ENCODE assay signal across 16 cellular contexts in genomic region chr5:143220748-143221211, GRCh38.
DNase-seq lines count a peak whose midpoint lies in the region; ATAC-seq, FAIRE-seq and TF ChIP-seq lines count a peak whose summit lies in the region.
"Had no signal": no experiment of that assay in that cellular context is flagged by ENCODE, and none has a peak within 500 bp of the region (broad histone marks: within the 10 kb centered on the region; RNA-seq: fewer than 3 reads in every experiment).

No MANE protein-coding gene starts in this region.

- TF ChIP-seq CTCF in kidney (IDR thresholded peaks at IDR 0.05; ENCODE audit: borderline replicate concordance, extremely low read depth, insufficient read depth) = no peak

- no peak for TF ChIP-seq POLR2A in GM12892 (IDR thresholded peaks at IDR 0.05; ENCODE audit: low read depth, low read length)

- peak overlapping the region in 1 of 2 donors; percentile 15 for H3K4me3 ChIP-seq in kidney (ENCODE audit: low read length in 2 of 2)
- H3K4me3 ChIP-seq: PC-9 had no signal

- peak overlapping the region; percentile 95 for H3K27ac Mint-ChIP-seq in activated CD4-positive, alpha-beta T cell treated with anti-CD3 and anti-CD28 coated beads, Interleukin-2, amount 10 ng/mL, durations not matched to agents 24 days and 14 days
- H3K27ac Mint-ChIP-seq in activated T-helper 17 cell treated with anti-CD3 and anti-CD28 coated beads, Interleukin-2, amount 50 U/mL, for 72 hours = peak overlapping the region; percentile 87
- peak overlapping the region; percentile 93 for H3K27ac Mint-ChIP-seq in stimulated activated effector memory CD8-positive, alpha-beta T cell treated with anti-CD3 and anti-CD28 coated beads, Interleukin-12 subunit alpha, Interleukin-12 subunit beta, amount 100 ng/mL, for 72 hours
- H3K27ac Mint-ChIP-seq: activated naive CD4-positive, alpha-beta T cell treated with anti-CD3 and anti-CD28 coated beads for 36 hours had no signal

- H3K9ac ChIP-seq in kidney (ENCODE audit: low read length in 2 of 2) = no peak overlapping the region

- H3K27ac ChIP-seq in kidney (ENCODE audit: low read depth in 2 of 2, low read length in 2 of 2) = peak overlapping the region; percentile 2 to 52
- H3K27ac ChIP-seq: PC-9, VCaP had no signal

- no peak for ATAC-seq in activated T-helper 17 cell treated with anti-CD3 and anti-CD28 coated beads, Interleukin-2, amount 50 U/mL, for 72 hours (replicated peaks)
- ATAC-seq in stimulated activated effector memory CD8-positive, alpha-beta T cell treated with anti-CD3 and anti-CD28 coated beads, Interleukin-12 subunit alpha, Interleukin-12 subunit beta, amount 100 ng/mL, for 72 hours = no peak
- ATAC-seq in GM21515 (IDR thresholded peaks at IDR 0.05; ENCODE audit: unreplicated experiment) (no peak), GM21381 (IDR thresholded peaks at IDR 0.05; ENCODE audit: unreplicated experiment) (no peak)

- H3K9me3 Mint-ChIP-seq in activated CD4-positive, alpha-beta T cell treated with anti-CD3 and anti-CD28 coated beads, Interleukin-2, amount 10 ng/mL, durations not matched to agents 24 days and 14 days = peaks cover 7% of the 10 kb centered on the region
- H3K9me3 Mint-ChIP-seq in activated T-helper 17 cell treated with anti-CD3 and anti-CD28 coated beads, Interleukin-2, amount 50 U/mL, for 72 hours = peaks cover 3% of the 10 kb centered on the region
- no peaks in the 10 kb centered on the region for H3K9me3 Mint-ChIP-seq in stimulated activated effector memory CD8-positive, alpha-beta T cell treated with anti-CD3 and anti-CD28 coated beads, Interleukin-12 subunit alpha, Interleukin-12 subunit beta, amount 100 ng/mL, for 72 hours
- H3K9me3 Mint-ChIP-seq: activated naive CD4-positive, alpha-beta T cell treated with anti-CD3 and anti-CD28 coated beads for 36 hours had no signal

- peaks cover 16% of the 10 kb centered on the region for H3K36me3 Mint-ChIP-seq in activated CD4-positive, alpha-beta T cell treated with anti-CD3 and anti-CD28 coated beads, Interleukin-2, amount 10 ng/mL, durations not matched to agents 24 days and 14 days (ENCODE audit: low read depth)
- peaks cover under 1% of the 10 kb centered on the region for H3K36me3 Mint-ChIP-seq in activated T-helper 17 cell treated with anti-CD3 and anti-CD28 coated beads, Interleukin-2, amount 50 U/mL, for 72 hours (ENCODE audit: low read depth)
- H3K36me3 Mint-ChIP-seq in stimulated activated effector memory CD8-positive, alpha-beta T cell treated with anti-CD3 and anti-CD28 coated beads, Interleukin-12 subunit alpha, Interleukin-12 subunit beta, amount 100 ng/mL, for 72 hours = peaks cover 19% of the 10 kb centered on the region

- peaks cover 63% of the 10 kb centered on the region for H3K4me1 Mint-ChIP-seq in activated CD4-positive, alpha-beta T cell treated with anti-CD3 and anti-CD28 coated beads, Interleukin-2, amount 10 ng/mL, durations not matched to agents 24 days and 14 days
- H3K4me1 Mint-ChIP-seq in activated T-helper 17 cell treated with anti-CD3 and anti-CD28 coated beads, Interleukin-2, amount 50 U/mL, for 72 hours = peaks cover 47% of the 10 kb centered on the region
- peaks cover 85% of the 10 kb centered on the region for H3K4me1 Mint-ChIP-seq in stimulated activated effector memory CD8-positive, alpha-beta T cell treated with anti-CD3 and anti-CD28 coated beads, Interleukin-12 subunit alpha, Interleukin-12 subunit beta, amount 100 ng/mL, for 72 hours

- peak overlapping the region; percentile 45 for H3K4me3 Mint-ChIP-seq in activated CD4-positive, alpha-beta T cell treated with anti-CD3 and anti-CD28 coated beads, Interleukin-2, amount 10 ng/mL, durations not matched to agents 24 days and 14 days
- peak overlapping the region; percentile 62 for H3K4me3 Mint-ChIP-seq in activated T-helper 17 cell treated with anti-CD3 and anti-CD28 coated beads, Interleukin-2, amount 50 U/mL, for 72 hours
- peak overlapping the region; percentile 5 for H3K4me3 Mint-ChIP-seq in stimulated activated effector memory CD8-positive, alpha-beta T cell treated with anti-CD3 and anti-CD28 coated beads, Interleukin-12 subunit alpha, Interleukin-12 subunit beta, amount 100 ng/mL, for 72 hours
- H3K4me3 Mint-ChIP-seq: activated naive CD4-positive, alpha-beta T cell treated with anti-CD3 and anti-CD28 coated beads for 36 hours had no signal

- intact Hi-C loops in activated CD4-positive, alpha-beta T cell treated with anti-CD3 and anti-CD28 coated beads, Interleukin-2, amount 10 ng/mL, durations not matched to agents 24 days and 14 days (cut with micrococcal nuclease) = loop anchor here (5.0 kb wide), 1 partner anchor 132 kb away; no protein-coding TSS in a partner anchor
- intact Hi-C loops in kidney (cut with DNase I) = no loop called here

- DNase-seq in activated CD4-positive, alpha-beta T cell treated with anti-CD3 and anti-CD28 coated beads, Interleukin-2, amount 10 ng/mL, durations not matched to agents 24 days and 14 days = no peak
- DNase-seq in activated CD4-positive, alpha-beta T cell treated with anti-CD3 and anti-CD28 coated beads for 48 hours = no peak
- DNase-seq in kidney = no peak
- no peak for DNase-seq in stimulated activated effector memory CD8-positive, alpha-beta T cell treated with anti-CD3 and anti-CD28 coated beads, Interleukin-12 subunit alpha, Interleukin-12 subunit beta, amount 100 ng/mL, for 72 hours (ENCODE audit: low spot score in 2 of 2)
- no peak for DNase-seq in GM12892 (ENCODE audit: insufficient read length)
- DNase-seq: activated naive CD4-positive, alpha-beta T cell treated with anti-CD3 and anti-CD28 coated beads for 36 hours; IMR-90; NCI-H187; occipital lobe; PC-9; trophoblast cell had no signal

- no peaks in the 10 kb centered on the region for H3K9me3 ChIP-seq in kidney (ENCODE audit: control insufficient read depth in 1 of 2, low read length in 2 of 2)

- no peaks in the 10 kb centered on the region for H3K27me3 Mint-ChIP-seq in activated CD4-positive, alpha-beta T cell treated with anti-CD3 and anti-CD28 coated beads, Interleukin-2, amount 10 ng/mL, durations not matched to agents 24 days and 14 days
- H3K27me3 Mint-ChIP-seq in activated T-helper 17 cell treated with anti-CD3 and anti-CD28 coated beads, Interleukin-2, amount 50 U/mL, for 72 hours = no peaks in the 10 kb centered on the region

- peaks cover 0 to 4% of the 10 kb centered on the region in 2 donors for H3K4me1 ChIP-seq in kidney (ENCODE audit: control insufficient read depth in 1 of 2, insufficient read depth in 1 of 2, low read depth in 1 of 2, low read length in 2 of 2)

- no peak for FAIRE-seq in kidney (lab: Jason Lieb, UNC)
- no peak for FAIRE-seq in GM12892 (lab: Jason Lieb, UNC)
- FAIRE-seq: A204.1 had no signal

- peaks cover 0 to 2% of the 10 kb centered on the region in 2 donors for H3K36me3 ChIP-seq in kidney (ENCODE audit: control insufficient read depth in 1 of 2, insufficient read depth in 2 of 2, low read length in 2 of 2)

Comparison
In these comparisons a context has a peak if more than half of its experiments do, and no peak if none do; other contexts are left out.
1. H3K4me3 Mint-ChIP-seq: peak in every context shown above with its lines; median percentile 62 in activated T-helper 17 cell treated with anti-CD3 and anti-CD28 coated beads, Interleukin-2, amount 50 U/mL, for 72 hours; 45 in activated CD4-positive, alpha-beta T cell treated with anti-CD3 and anti-CD28 coated beads, Interleukin-2, amount 10 ng/mL, durations not matched to agents 24 days and 14 days; 5 in stimulated activated effector memory CD8-positive, alpha-beta T cell treated with anti-CD3 and anti-CD28 coated beads, Interleukin-12 subunit alpha, Interleukin-12 subunit beta, amount 100 ng/mL, for 72 hours.